ENCODE assay signal across 1 cellular context in the genomic region with DNA sequence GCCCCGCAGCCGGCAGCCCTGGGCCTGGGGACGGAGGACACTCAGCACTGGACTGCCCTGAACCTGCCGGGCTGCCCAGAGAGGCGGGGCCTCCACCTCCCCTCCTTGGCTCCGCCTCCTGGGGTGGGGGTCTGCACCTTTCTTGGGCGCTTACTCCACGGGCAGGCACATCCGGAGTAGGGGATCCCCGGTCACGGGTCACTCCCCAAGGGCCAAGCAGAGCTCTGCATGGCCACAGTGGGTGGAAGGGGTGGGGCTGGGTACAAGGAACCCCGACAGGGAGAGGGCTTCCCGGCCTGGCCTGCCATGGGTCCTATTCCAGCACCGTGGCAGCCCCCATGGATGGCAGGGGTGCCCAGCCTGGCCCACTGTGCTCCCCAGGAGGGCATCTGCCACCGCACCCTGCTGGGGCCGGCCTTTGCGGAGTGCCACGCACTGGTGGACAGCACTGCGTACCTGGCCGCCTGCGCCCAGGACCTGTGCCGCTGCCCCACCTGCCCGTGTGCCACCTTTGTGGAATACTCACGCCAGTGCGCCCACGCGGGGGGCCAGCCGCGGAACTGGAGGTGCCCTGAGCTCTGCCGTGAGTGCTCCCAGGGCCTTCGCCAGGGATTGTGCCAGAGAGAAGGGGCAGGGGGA.
TF ChIP-seq lines count a peak whose summit lies in the region.

No MANE protein-coding gene starts in this region.

TF ChIP-seq in GM23338, 12 proteins besides CTCF, POLR2A, EP300 and RAD21 (continued from another document):
- TF ChIP-seq REST (IDR thresholded peaks at IDR 0.05; ENCODE audit: unreplicated experiment) (no peak), JUNB (IDR thresholded peaks at IDR 0.05; ENCODE audit: unreplicated experiment) (no peak), CREB1 (CRISPR knock-in tag; IDR thresholded peaks at IDR 0.05; ENCODE audit: low read depth) (no peak)
